Comparison of ENCODE assay signal across 1 cellular context in the genomic region with DNA sequence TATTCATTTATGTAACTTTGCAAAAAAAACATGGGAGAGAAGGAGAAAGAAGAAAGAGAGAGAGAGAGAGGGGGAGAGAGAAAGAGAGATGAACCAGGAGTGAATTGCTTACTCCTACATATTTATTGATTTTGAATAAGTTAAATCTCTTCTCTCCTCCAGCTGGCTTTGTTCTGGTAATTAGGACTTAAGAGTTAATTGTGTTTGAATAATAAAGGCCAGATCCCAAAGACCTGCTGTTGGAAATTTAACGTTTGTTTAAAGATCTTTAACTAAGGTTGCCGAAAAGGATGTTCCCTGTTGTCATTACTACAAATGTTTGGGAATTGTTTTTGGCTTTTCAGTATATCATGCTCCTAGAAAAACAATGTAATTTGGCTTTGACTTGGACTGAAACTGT.
TF ChIP-seq lines count a peak whose summit lies in the region.

No MANE protein-coding gene starts in this region.

TF ChIP-seq in WTC11, 78 proteins besides CTCF, POLR2A, EP300 and RAD21:
- TF ChIP-seq, protein P1, sequence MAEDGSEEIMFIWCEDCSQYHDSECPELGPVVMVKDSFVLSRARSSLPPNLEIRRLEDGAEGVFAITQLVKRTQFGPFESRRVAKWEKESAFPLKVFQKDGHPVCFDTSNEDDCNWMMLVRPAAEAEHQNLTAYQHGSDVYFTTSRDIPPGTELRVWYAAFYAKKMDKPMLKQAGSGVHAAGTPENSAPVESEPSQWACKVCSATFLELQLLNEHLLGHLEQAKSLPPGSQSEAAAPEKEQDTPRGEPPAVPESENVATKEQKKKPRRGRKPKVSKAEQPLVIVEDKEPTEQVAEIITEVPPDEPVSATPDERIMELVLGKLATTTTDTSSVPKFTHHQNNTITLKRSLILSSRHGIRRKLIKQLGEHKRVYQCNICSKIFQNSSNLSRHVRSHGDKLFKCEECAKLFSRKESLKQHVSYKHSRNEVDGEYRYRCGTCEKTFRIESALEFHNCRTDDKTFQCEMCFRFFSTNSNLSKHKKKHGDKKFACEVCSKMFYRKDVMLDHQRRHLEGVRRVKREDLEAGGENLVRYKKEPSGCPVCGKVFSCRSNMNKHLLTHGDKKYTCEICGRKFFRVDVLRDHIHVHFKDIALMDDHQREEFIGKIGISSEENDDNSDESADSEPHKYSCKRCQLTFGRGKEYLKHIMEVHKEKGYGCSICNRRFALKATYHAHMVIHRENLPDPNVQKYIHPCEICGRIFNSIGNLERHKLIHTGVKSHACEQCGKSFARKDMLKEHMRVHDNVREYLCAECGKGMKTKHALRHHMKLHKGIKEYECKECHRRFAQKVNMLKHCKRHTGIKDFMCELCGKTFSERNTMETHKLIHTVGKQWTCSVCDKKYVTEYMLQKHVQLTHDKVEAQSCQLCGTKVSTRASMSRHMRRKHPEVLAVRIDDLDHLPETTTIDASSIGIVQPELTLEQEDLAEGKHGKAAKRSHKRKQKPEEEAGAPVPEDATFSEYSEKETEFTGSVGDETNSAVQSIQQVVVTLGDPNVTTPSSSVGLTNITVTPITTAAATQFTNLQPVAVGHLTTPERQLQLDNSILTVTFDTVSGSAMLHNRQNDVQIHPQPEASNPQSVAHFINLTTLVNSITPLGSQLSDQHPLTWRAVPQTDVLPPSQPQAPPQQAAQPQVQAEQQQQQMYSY (CRISPR knock-in tag; IDR thresholded peaks at IDR 0.05), result no peak
- TF ChIP-seq, protein P2, sequence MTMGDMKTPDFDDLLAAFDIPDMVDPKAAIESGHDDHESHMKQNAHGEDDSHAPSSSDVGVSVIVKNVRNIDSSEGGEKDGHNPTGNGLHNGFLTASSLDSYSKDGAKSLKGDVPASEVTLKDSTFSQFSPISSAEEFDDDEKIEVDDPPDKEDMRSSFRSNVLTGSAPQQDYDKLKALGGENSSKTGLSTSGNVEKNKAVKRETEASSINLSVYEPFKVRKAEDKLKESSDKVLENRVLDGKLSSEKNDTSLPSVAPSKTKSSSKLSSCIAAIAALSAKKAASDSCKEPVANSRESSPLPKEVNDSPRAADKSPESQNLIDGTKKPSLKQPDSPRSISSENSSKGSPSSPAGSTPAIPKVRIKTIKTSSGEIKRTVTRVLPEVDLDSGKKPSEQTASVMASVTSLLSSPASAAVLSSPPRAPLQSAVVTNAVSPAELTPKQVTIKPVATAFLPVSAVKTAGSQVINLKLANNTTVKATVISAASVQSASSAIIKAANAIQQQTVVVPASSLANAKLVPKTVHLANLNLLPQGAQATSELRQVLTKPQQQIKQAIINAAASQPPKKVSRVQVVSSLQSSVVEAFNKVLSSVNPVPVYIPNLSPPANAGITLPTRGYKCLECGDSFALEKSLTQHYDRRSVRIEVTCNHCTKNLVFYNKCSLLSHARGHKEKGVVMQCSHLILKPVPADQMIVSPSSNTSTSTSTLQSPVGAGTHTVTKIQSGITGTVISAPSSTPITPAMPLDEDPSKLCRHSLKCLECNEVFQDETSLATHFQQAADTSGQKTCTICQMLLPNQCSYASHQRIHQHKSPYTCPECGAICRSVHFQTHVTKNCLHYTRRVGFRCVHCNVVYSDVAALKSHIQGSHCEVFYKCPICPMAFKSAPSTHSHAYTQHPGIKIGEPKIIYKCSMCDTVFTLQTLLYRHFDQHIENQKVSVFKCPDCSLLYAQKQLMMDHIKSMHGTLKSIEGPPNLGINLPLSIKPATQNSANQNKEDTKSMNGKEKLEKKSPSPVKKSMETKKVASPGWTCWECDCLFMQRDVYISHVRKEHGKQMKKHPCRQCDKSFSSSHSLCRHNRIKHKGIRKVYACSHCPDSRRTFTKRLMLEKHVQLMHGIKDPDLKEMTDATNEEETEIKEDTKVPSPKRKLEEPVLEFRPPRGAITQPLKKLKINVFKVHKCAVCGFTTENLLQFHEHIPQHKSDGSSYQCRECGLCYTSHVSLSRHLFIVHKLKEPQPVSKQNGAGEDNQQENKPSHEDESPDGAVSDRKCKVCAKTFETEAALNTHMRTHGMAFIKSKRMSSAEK (CRISPR knock-in tag; IDR thresholded peaks at IDR 0.05; ENCODE audit: borderline replicate concordance), result no peak
- TF ChIP-seq RORB (CRISPR knock-in tag; IDR thresholded peaks at IDR 0.05), result no peak
- TF ChIP-seq GRHL2 (CRISPR knock-in tag; IDR thresholded peaks at IDR 0.05; ENCODE audit: insufficient replicate concordance, severe bottlenecking), result no peak
- TF ChIP-seq NFYB (CRISPR knock-in tag; conservative IDR thresholded peaks at IDR 0.05; ENCODE audit: low read depth), result no peak
- TF ChIP-seq, protein P3, sequence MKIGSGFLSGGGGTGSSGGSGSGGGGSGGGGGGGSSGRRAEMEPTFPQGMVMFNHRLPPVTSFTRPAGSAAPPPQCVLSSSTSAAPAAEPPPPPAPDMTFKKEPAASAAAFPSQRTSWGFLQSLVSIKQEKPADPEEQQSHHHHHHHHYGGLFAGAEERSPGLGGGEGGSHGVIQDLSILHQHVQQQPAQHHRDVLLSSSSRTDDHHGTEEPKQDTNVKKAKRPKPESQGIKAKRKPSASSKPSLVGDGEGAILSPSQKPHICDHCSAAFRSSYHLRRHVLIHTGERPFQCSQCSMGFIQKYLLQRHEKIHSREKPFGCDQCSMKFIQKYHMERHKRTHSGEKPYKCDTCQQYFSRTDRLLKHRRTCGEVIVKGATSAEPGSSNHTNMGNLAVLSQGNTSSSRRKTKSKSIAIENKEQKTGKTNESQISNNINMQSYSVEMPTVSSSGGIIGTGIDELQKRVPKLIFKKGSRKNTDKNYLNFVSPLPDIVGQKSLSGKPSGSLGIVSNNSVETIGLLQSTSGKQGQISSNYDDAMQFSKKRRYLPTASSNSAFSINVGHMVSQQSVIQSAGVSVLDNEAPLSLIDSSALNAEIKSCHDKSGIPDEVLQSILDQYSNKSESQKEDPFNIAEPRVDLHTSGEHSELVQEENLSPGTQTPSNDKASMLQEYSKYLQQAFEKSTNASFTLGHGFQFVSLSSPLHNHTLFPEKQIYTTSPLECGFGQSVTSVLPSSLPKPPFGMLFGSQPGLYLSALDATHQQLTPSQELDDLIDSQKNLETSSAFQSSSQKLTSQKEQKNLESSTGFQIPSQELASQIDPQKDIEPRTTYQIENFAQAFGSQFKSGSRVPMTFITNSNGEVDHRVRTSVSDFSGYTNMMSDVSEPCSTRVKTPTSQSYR (CRISPR knock-in tag; IDR thresholded peaks at IDR 0.05), result no peak
- TF ChIP-seq TP53 (CRISPR knock-in tag; IDR thresholded peaks at IDR 0.05), result no peak
- TF ChIP-seq HMGA2 (CRISPR knock-in tag; IDR thresholded peaks at IDR 0.05), result no peak
- no peak for TF ChIP-seq SP1 (CRISPR knock-in tag; conservative IDR thresholded peaks at IDR 0.05)
- no peak for TF ChIP-seq TCF7 (CRISPR knock-in tag; IDR thresholded peaks at IDR 0.05; ENCODE audit: low read depth)
- TF ChIP-seq NFATC4 (CRISPR knock-in tag; IDR thresholded peaks at IDR 0.05), result no peak
- TF ChIP-seq, protein P4, sequence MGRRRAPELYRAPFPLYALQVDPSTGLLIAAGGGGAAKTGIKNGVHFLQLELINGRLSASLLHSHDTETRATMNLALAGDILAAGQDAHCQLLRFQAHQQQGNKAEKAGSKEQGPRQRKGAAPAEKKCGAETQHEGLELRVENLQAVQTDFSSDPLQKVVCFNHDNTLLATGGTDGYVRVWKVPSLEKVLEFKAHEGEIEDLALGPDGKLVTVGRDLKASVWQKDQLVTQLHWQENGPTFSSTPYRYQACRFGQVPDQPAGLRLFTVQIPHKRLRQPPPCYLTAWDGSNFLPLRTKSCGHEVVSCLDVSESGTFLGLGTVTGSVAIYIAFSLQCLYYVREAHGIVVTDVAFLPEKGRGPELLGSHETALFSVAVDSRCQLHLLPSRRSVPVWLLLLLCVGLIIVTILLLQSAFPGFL (CRISPR knock-in tag; IDR thresholded peaks at IDR 0.05; ENCODE audit: borderline replicate concordance), result no peak
- TF ChIP-seq, protein P5, sequence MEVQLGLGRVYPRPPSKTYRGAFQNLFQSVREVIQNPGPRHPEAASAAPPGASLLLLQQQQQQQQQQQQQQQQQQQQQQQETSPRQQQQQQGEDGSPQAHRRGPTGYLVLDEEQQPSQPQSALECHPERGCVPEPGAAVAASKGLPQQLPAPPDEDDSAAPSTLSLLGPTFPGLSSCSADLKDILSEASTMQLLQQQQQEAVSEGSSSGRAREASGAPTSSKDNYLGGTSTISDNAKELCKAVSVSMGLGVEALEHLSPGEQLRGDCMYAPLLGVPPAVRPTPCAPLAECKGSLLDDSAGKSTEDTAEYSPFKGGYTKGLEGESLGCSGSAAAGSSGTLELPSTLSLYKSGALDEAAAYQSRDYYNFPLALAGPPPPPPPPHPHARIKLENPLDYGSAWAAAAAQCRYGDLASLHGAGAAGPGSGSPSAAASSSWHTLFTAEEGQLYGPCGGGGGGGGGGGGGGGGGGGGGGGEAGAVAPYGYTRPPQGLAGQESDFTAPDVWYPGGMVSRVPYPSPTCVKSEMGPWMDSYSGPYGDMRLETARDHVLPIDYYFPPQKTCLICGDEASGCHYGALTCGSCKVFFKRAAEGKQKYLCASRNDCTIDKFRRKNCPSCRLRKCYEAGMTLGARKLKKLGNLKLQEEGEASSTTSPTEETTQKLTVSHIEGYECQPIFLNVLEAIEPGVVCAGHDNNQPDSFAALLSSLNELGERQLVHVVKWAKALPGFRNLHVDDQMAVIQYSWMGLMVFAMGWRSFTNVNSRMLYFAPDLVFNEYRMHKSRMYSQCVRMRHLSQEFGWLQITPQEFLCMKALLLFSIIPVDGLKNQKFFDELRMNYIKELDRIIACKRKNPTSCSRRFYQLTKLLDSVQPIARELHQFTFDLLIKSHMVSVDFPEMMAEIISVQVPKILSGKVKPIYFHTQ (CRISPR knock-in tag; IDR thresholded peaks at IDR 0.05), result no peak
